20 cellular contexts compared by ENCODE assay signal in the genomic region with DNA sequence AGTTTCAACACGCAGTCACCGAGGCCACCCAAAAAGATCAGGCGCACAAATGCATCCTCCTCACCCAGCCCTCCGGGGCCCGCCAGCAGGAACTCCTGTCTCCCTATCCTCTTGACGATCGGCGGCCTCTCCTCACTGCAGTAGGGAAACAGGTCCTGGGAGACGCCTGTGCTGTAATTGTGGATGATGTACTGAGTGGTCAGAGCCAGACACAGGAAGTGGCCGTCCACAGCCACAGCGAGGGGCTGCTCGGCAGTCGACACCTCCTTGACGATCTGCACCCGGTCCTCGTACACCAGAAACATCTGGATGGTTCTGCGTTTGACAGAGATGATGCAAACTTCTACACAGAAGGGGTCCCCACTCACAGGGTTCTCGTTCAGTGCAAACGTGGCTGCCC. TPM values are rescaled to one million over a fixed set of nuclear protein-coding genes. Genes with fewer than 3 reads are reported as not detected.
DNase-seq lines count a peak whose midpoint lies in the region; ATAC-seq and TF ChIP-seq lines count a peak whose summit lies in the region.
"Had no signal": no experiment of that assay in that cellular context is flagged by ENCODE, and none has a peak within 500 bp of the region (broad histone marks: within the 10 kb centered on the region; RNA-seq: fewer than 3 reads in every experiment).

No MANE protein-coding gene starts in this region.

- H3K4me3 ChIP-seq in right cardiac atrium (ENCODE audit: low read length) (no peak overlapping the region), DND-41 (ENCODE audit: low read depth in 1 of 2, low read length in 2 of 2) (no peak overlapping the region), fibroblast of villous mesenchyme (ENCODE audit: low read depth, low read length) (no peak overlapping the region)
- H3K4me3 ChIP-seq: BLaER1, HAP-1 had no signal

- peaks cover 20% of the 10 kb centered on the region for H3K4me1 Mint-ChIP-seq in activated CD8-positive, alpha-beta memory T cell treated with anti-CD3 and anti-CD28 coated beads, Interleukin-2, amount 10 ng/mL, durations not matched to agents 7 days and 5 days

- H3K27me3 ChIP-seq in right cardiac atrium (ENCODE audit: control insufficient read depth, insufficient read depth) = no peaks in the 10 kb centered on the region
- H3K27me3 ChIP-seq in DND-41 (ENCODE audit: insufficient read depth, low read length, poor library complexity) = no peaks in the 10 kb centered on the region
- H3K27me3 ChIP-seq: BLaER1 had no signal

- H3K27ac Mint-ChIP-seq in activated CD8-positive, alpha-beta memory T cell treated with anti-CD3 and anti-CD28 coated beads, Interleukin-2, amount 10 ng/mL, durations not matched to agents 7 days and 5 days = no peak overlapping the region
- H3K27ac Mint-ChIP-seq: B cell; CD8-positive, alpha-beta T cell; HFFc6 had no signal

- H3K27me3 Mint-ChIP-seq in activated CD8-positive, alpha-beta memory T cell treated with anti-CD3 and anti-CD28 coated beads, Interleukin-2, amount 10 ng/mL, durations not matched to agents 7 days and 5 days = no peaks in the 10 kb centered on the region
- H3K27me3 Mint-ChIP-seq: B cell; CD4-positive, CD25-positive, alpha-beta regulatory T cell had no signal

- no peak overlapping the region for H2AFZ ChIP-seq in DND-41 (ENCODE audit: low read depth, low read length)

- H3K79me2 ChIP-seq in DND-41 (ENCODE audit: insufficient read depth, low read length) = peaks cover 51% of the 10 kb centered on the region

- ATAC-seq in activated CD8-positive, alpha-beta memory T cell treated with anti-CD3 and anti-CD28 coated beads, Interleukin-2, amount 10 ng/mL, durations not matched to agents 7 days and 5 days = no peak
- ATAC-seq in left cardiac atrium = peak; percentile 15 to 51
- ATAC-seq in right cardiac atrium = no peak
- ATAC-seq in DND-41 (ENCODE audit: insufficient read depth, low read depth) = peak; percentile 9; the same call in 1 of the 3 replicates
- ATAC-seq: CD8-positive, alpha-beta T cell had no signal

- TF ChIP-seq CTCF in DND-41 (IDR thresholded peaks at IDR 0.05; ENCODE audit: borderline replicate concordance, extremely low read depth, low read length, poor library complexity, severe bottlenecking) (no peak), fibroblast of villous mesenchyme (IDR thresholded peaks at IDR 0.05; ENCODE audit: insufficient read depth, low read depth, low read length) (no peak)

- H3K9ac ChIP-seq in DND-41 (ENCODE audit: low read depth, low read length) = no peak overlapping the region
- H3K9ac ChIP-seq: BLaER1 had no signal

- CTCF ChIA-PET in activated CD8-positive, alpha-beta memory T cell treated with anti-CD3 and anti-CD28 coated beads, Interleukin-2, amount 10 ng/mL, durations not matched to agents 7 days and 5 days (lab: Charles Lee) = no interaction called here

- H3K4me1 ChIP-seq in right cardiac atrium (ENCODE audit: control insufficient read depth, insufficient read depth, low read length) (no peaks in the 10 kb centered on the region), DND-41 (ENCODE audit: insufficient read depth, low read length) (no peaks in the 10 kb centered on the region)
- H3K4me1 ChIP-seq: BLaER1, Caco-2, HAP-1 had no signal

- peak; percentile 26 for DNase-seq in activated CD8-positive, alpha-beta memory T cell treated with anti-CD3 and anti-CD28 coated beads, Interleukin-2, amount 10 ng/mL, durations not matched to agents 7 days and 5 days
- no peak for DNase-seq in activated CD8-positive, alpha-beta memory T cell treated with anti-CD3 and anti-CD28 coated beads, Interleukin-2, amount 50 U/mL, for 48 hours
- no peak for DNase-seq in left cardiac atrium
- DNase-seq in right cardiac atrium = no peak
- no peak for DNase-seq in DND-41
- peak; percentile 29 for DNase-seq in fibroblast of villous mesenchyme (ENCODE audit: low read depth)
- DNase-seq in D341Med (ENCODE audit: low spot score) = no peak
- no peak for DNase-seq in EL
- DNase-seq: Caco-2; CD4-positive, CD25-positive, alpha-beta regulatory T cell; CD8-positive, alpha-beta T cell; DMS 273 treated with DMSO at 0.1 percent for 48 hours; DMS79; GOT3; HFFc6 had no signal

- H3K36me3 Mint-ChIP-seq in activated CD8-positive, alpha-beta memory T cell treated with anti-CD3 and anti-CD28 coated beads, Interleukin-2, amount 10 ng/mL, durations not matched to agents 7 days and 5 days = peaks cover 17% of the 10 kb centered on the region

- peaks cover 29% of the 10 kb centered on the region; the same call in 1 of the 2 replicates for H4K20me1 ChIP-seq in DND-41 (ENCODE audit: insufficient read depth, low read length)

- no peak overlapping the region for H3K27ac ChIP-seq in right cardiac atrium (ENCODE audit: low read length)
- H3K27ac ChIP-seq in DND-41 (ENCODE audit: low read length) = no peak overlapping the region
- H3K27ac ChIP-seq: 22Rv1, BLaER1, C4-2B had no signal

- H3K9me3 ChIP-seq in right cardiac atrium (ENCODE audit: control insufficient read depth, low read length) = no peaks in the 10 kb centered on the region
- H3K9me3 ChIP-seq in DND-41 (ENCODE audit: insufficient read depth, low read length, severe bottlenecking) = no peaks in the 10 kb centered on the region
- H3K9me3 ChIP-seq: BLaER1, Caco-2, HAP-1 had no signal

- no peak overlapping the region for H3K4me2 ChIP-seq in DND-41 (ENCODE audit: insufficient read depth, low read length)
- H3K4me2 ChIP-seq: BLaER1 had no signal

- H3K4me3 Mint-ChIP-seq in activated CD8-positive, alpha-beta memory T cell treated with anti-CD3 and anti-CD28 coated beads, Interleukin-2, amount 10 ng/mL, durations not matched to agents 7 days and 5 days = no peak overlapping the region
- H3K4me3 Mint-ChIP-seq: B cell; CD8-positive, alpha-beta T cell; HFFc6 had no signal

- peaks cover 32% of the 10 kb centered on the region for H3K36me3 ChIP-seq in DND-41 (ENCODE audit: insufficient read depth, low read length)

- H3K9me3 Mint-ChIP-seq in activated CD8-positive, alpha-beta memory T cell treated with anti-CD3 and anti-CD28 coated beads, Interleukin-2, amount 10 ng/mL, durations not matched to agents 7 days and 5 days (ENCODE audit: low read depth) = no peaks in the 10 kb centered on the region
- H3K9me3 Mint-ChIP-seq: CD4-positive, CD25-positive, alpha-beta regulatory T cell; CD8-positive, alpha-beta T cell; HFFc6 had no signal

- intact Hi-C loops in left cardiac atrium (cut with DNase I) (no loop called here), right cardiac atrium (cut with DNase I) (no loop called here)

- WGBS in right cardiac atrium = 68% methylated on average over 19 of the region's 19 CpGs

RNA-seq across cellular contexts. Expression of gene TGFBRAP1, which starts 22.0 kb away (rescaled TPM):
- 10 to 100 TPM; 19.4 to 22.2 TPM for total RNA-seq in activated CD8-positive, alpha-beta memory T cell treated with anti-CD3 and anti-CD28 coated beads, Interleukin-2, amount 10 ng/mL, durations not matched to agents 7 days and 5 days
- total RNA-seq in left cardiac atrium (10 to 100 TPM; 11.2 to 12.7 TPM), right cardiac atrium (10 to 100 TPM in 3 of 4 donors, 1 to 10 TPM in 1; 9.9 to 12.5 (median 11.8) TPM), fibroblast of villous mesenchyme (29.4 and 33.2 TPM in 2 replicates)
- polyA plus RNA-seq in right cardiac atrium = 3.6 TPM

RNA-seq across cellular contexts. Expression of gene C2orf49, which starts 29.8 kb away (rescaled TPM):
- total RNA-seq in activated CD8-positive, alpha-beta memory T cell treated with anti-CD3 and anti-CD28 coated beads, Interleukin-2, amount 10 ng/mL, durations not matched to agents 7 days and 5 days = 10 to 100 TPM; 20.5 to 23.1 TPM
- 10 to 100 TPM; 15.6 to 16.2 TPM for total RNA-seq in left cardiac atrium
- 10 to 100 TPM; 13.2 to 20.3 (median 17.0) TPM for total RNA-seq in right cardiac atrium
- polyA plus RNA-seq in right cardiac atrium = 15.8 TPM
- 12.9 and 23.7 TPM in 2 replicates for total RNA-seq in fibroblast of villous mesenchyme

Comparison
In these comparisons a context has a peak if more than half of its experiments do, and no peak if none do; other contexts are left out.
1. ATAC-seq: peak in left cardiac atrium (2 of 2) and DND-41 (single experiment); none in activated CD8-positive, alpha-beta memory T cell treated with anti-CD3 and anti-CD28 coated beads, Interleukin-2, amount 10 ng/mL, durations not matched to agents 7 days and 5 days (single experiment) and right cardiac atrium (0 of 2).
2. DNase-seq: peak in activated CD8-positive, alpha-beta memory T cell treated with anti-CD3 and anti-CD28 coated beads, Interleukin-2, amount 10 ng/mL, durations not matched to agents 7 days and 5 days (single experiment) and fibroblast of villous mesenchyme (single experiment); none in activated CD8-positive, alpha-beta memory T cell treated with anti-CD3 and anti-CD28 coated beads, Interleukin-2, amount 50 U/mL, for 48 hours (single experiment), left cardiac atrium (single experiment), right cardiac atrium (0 of 3), DND-41 (single experiment), D341Med (single experiment) and EL (single experiment).